24 cellular contexts compared by ENCODE assay signal in the genomic region with DNA sequence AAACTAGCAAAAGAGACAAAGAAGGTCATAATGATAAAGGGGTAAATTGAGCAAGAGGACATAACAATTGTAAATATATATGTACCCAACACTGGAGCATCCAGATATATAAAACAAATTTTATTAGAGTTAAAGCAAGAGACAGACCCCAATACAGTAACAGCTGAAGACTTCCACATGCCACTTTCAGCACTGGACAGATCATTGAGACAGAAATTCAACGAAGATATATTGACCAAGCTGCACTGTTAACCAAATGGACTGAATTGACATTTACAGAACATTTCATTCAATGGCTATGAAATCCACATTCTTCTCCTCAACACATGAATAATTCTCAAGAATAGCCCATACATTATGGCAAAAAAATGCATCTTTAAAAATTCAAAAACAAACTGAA.
"Had no signal": no experiment of that assay in that cellular context is flagged by ENCODE, and none has a peak within 500 bp of the region (broad histone marks: within the 10 kb centered on the region; RNA-seq: fewer than 3 reads in every experiment).

No MANE protein-coding gene starts in this region.

- H3K27ac ChIP-seq: colonic mucosa, epithelial cell of prostate, esophagus squamous epithelium, gastrocnemius medialis, heart right ventricle, left lung, lower lobe of right lung had no signal

- H3K9me3 ChIP-seq: colonic mucosa, esophagus squamous epithelium, gastrocnemius medialis, lower lobe of right lung had no signal

- DNase-seq: colonic mucosa; cortex of kidney; effector CD8-positive, alpha-beta T cell; effector memory CD8-positive, alpha-beta T cell; endodermal cell; erythroblast; esophagus squamous epithelium; foreskin fibroblast; foreskin melanocyte; gastrocnemius medialis; glutamatergic neuron; head of caudate nucleus; heart right ventricle; hippocampal formation; left cardiac atrium; left lung; left ventricle myocardium superior; lower lobe of right lung; mesenchymal stem cell; midbrain; naive thymus-derived CD4-positive, alpha-beta T cell had no signal

- H3K4me3 ChIP-seq: colonic mucosa, esophagus squamous epithelium, gastrocnemius medialis, heart right ventricle, left lung, lower lobe of right lung had no signal

- FAIRE-seq: keratinocyte had no signal

- H3K4me1 ChIP-seq: colonic mucosa, esophagus squamous epithelium, gastrocnemius medialis, heart right ventricle, left lung, lower lobe of right lung had no signal

- H3K36me3 ChIP-seq: colonic mucosa, esophagus squamous epithelium, gastrocnemius medialis, heart right ventricle, left lung, lower lobe of right lung had no signal

- H3K27me3 ChIP-seq: colonic mucosa, esophagus squamous epithelium, gastrocnemius medialis had no signal

- ATAC-seq: effector memory CD8-positive, alpha-beta T cell; esophagus mucosa; gastrocnemius medialis; heart right ventricle; left cardiac atrium; left lung; left ventricle myocardium superior; lower lobe of right lung; naive thymus-derived CD4-positive, alpha-beta T cell had no signal
